21 cellular contexts compared by ENCODE assay signal in the genomic region with DNA sequence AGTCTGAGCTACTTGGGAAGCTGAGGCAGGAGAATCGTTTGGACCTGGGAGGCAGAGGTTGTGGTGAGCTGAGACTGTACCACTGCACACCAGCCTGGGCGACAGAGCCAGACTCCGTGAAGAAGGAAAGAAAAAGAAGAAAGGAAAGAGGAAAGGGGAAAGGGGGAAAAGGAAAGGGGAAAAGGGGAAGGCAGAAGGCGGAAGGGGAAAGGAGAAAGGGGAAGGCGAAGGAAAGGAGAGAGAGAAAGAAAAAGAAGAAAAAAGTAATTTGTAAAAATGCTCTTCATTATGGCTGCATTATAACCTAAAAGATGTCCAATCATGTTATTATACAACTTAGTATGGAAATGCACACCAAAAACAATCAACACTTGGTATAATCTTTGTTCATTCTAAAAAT.
"Had no signal": no experiment of that assay in that cellular context is flagged by ENCODE, and none has a peak within 500 bp of the region (broad histone marks: within the 10 kb centered on the region; RNA-seq: fewer than 3 reads in every experiment).

No MANE protein-coding gene starts in this region.

- H3K4me3 ChIP-seq: esophagus squamous epithelium, left lung, lower lobe of right lung, pancreas, right atrium auricular region, suprapubic skin, tibial artery, upper lobe of right lung had no signal

- ATAC-seq: activated T-cell treated with anti-CD3 and anti-CD28 coated beads, Interleukin-2, amount 50 U/mL, for 72 hours; left lung; lower lobe of right lung; naive thymus-derived CD4-positive, alpha-beta T cell; upper lobe of right lung had no signal

- H3K27me3 ChIP-seq: esophagus squamous epithelium, left lung, pancreas, right atrium auricular region, suprapubic skin, tibial artery, upper lobe of right lung had no signal

- H3K4me1 ChIP-seq: left lung, lower lobe of right lung, right atrium auricular region, upper lobe of right lung had no signal

- H3K36me3 ChIP-seq: esophagus squamous epithelium, left lung, lower lobe of right lung, pancreas, right atrium auricular region, suprapubic skin, tibial artery, upper lobe of right lung had no signal

- H3K9me3 ChIP-seq: esophagus squamous epithelium, left lung, lower lobe of right lung, pancreas, right atrium auricular region, suprapubic skin, tibial artery, upper lobe of right lung had no signal

- FAIRE-seq: frontal cortex, islet of Langerhans, pancreas had no signal

- H3K27ac ChIP-seq: esophagus squamous epithelium, left lung, lower lobe of right lung, right atrium auricular region, suprapubic skin, tibial artery, upper lobe of right lung had no signal

- DNase-seq: activated CD4-positive, alpha-beta T cell treated with anti-CD3 and anti-CD28 coated beads for 4 hours; activated CD4-positive, alpha-beta T cell treated with anti-CD3 and anti-CD28 coated beads, Interleukin-2, amount 50 U/mL, for 4 hours; activated naive CD4-positive, alpha-beta T cell; activated T-cell treated with anti-CD3 and anti-CD28 coated beads for 4 hours; activated T-cell treated with anti-CD3 and anti-CD28 coated beads, Interleukin-2, amount 50 U/mL, for 72 hours; aorta; cortex of kidney; esophagus squamous epithelium; left lung; lower lobe of right lung; naive thymus-derived CD4-positive, alpha-beta T cell; pancreas; stimulated activated CD4-positive, alpha-beta T cell treated with anti-CD3 and anti-CD28 coated beads, Interleukin-15, amount 100 ng/mL, for 24 hours; stimulated activated CD4-positive, alpha-beta T cell treated with anti-CD3 and anti-CD28 coated beads, Interleukin-2, amount 100 ng/mL, for 24 hours; stimulated activated naive CD4-positive, alpha-beta T cell; tibial artery; upper lobe of right lung had no signal
